8 cellular contexts compared by ENCODE assay signal in the genomic region with DNA sequence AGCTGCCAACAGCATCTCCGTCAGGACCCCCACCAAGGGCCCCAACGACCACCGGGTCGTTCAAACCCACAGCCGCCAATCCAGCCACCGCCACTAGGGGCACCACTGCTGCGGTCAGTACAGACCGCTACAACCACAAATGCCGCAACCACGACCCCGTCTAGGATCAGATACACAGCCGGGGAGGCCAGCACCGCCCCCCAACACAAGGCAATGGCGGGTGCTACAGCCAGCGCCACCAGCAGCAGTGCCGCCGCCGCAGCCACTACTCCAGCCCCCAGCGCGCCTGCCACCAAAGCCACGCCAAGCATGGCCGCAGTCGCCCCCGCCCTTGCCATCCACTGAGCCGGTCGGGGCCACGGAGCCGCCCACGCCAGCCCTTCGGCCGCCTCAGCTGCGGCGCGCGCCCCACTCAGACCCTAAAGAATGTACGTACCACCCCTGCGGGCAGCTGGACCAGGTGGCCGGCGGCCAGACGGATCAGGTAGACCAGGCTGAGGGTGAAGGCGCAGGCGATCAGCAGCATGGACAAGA. TPM values are rescaled to one million over a fixed set of nuclear protein-coding genes. Genes with fewer than 3 reads are reported as not detected.
DNase-seq lines count a peak whose midpoint lies in the region; ATAC-seq and TF ChIP-seq lines count a peak whose summit lies in the region.

No MANE protein-coding gene starts in this region.

- no peaks in the 10 kb centered on the region for H3K9me3 Mint-ChIP-seq in neural crest cell

- H3K27me3 ChIP-seq in stomach smooth muscle (ENCODE audit: control insufficient read depth in 1 of 2, insufficient read depth in 2 of 2, low read length in 2 of 2) = no peaks in the 10 kb centered on the region

- peaks cover 10% of the 10 kb centered on the region for H3K4me1 ChIP-seq in stomach smooth muscle (ENCODE audit: control insufficient read depth, insufficient read depth, low read length)

- H3K4me3 ChIP-seq in foreskin fibroblast (ENCODE audit: low read depth in 1 of 2, low read length in 2 of 2) (peak overlapping the region; percentile 78 to 95), stomach smooth muscle (ENCODE audit: low read length in 2 of 2) (peak overlapping the region; percentile 94 to 97)

- no peaks in the 10 kb centered on the region for H3K27me3 Mint-ChIP-seq in neural crest cell (ENCODE audit: low read depth)

- H3K27ac ChIP-seq in stomach smooth muscle (ENCODE audit: low read length) = peak overlapping the region; percentile 93

- ATAC-seq in GM21367 (IDR thresholded peaks at IDR 0.05; ENCODE audit: unreplicated experiment) = peak; percentile 29

- H3K9me3 ChIP-seq in stomach smooth muscle (ENCODE audit: control insufficient read depth in 2 of 2, low read length in 2 of 2) = no peaks in the 10 kb centered on the region

- H3K36me3 Mint-ChIP-seq in neural crest cell (ENCODE audit: low read depth) = peaks cover 23% of the 10 kb centered on the region

- peak; percentile 86 for TF ChIP-seq CTCF in foreskin fibroblast (IDR thresholded peaks at IDR 0.05; ENCODE audit: low read depth, low read length)
- TF ChIP-seq CTCF in neural crest cell (conservative IDR thresholded peaks at IDR 0.05) = peak; percentile 95

- peaks cover 54% of the 10 kb centered on the region for H3K4me1 Mint-ChIP-seq in neural crest cell

- peak overlapping the region; percentile 100 for H3K4me3 Mint-ChIP-seq in neural crest cell

- H3K36me3 ChIP-seq in stomach smooth muscle (ENCODE audit: control insufficient read depth in 2 of 2, insufficient read depth in 2 of 2, low read length in 2 of 2) = peaks cover 5 to 7% of the 10 kb centered on the region in 2 donors

- peak overlapping the region; percentile 94 to 96 for H3K9ac ChIP-seq in stomach smooth muscle (ENCODE audit: low read length in 2 of 2)

- in situ Hi-C loops in Caki2 (cut with HindIII; ENCODE audit: low pct_unique_long_range_greater_than_20kb, low sequenced_read_pairs) = no loop called here

- DNase-seq in Caki2 (ENCODE audit: low read depth) = peak; percentile 78
- peak; percentile 84 for DNase-seq in HT-29 (ENCODE audit: low spot score)
- DNase-seq in activated effector memory CD4-positive, alpha-beta T cell treated with anti-CD3 and anti-CD28 coated beads, Interleukin-2, amount 50 U/mL, for 16 hours = peak; percentile 85
- DNase-seq in foreskin fibroblast = peak; percentile 54 to 82
- peak; percentile 91 for DNase-seq in neural crest cell (ENCODE audit: low read depth, low spot score)

- peak overlapping the region; percentile 100 for H3K27ac Mint-ChIP-seq in neural crest cell (ENCODE audit: unreplicated experiment)

TF ChIP-seq in PFSK-1, 5 proteins besides CTCF, POLR2A, EP300 and RAD21:
- TF ChIP-seq SIN3A (IDR thresholded peaks at IDR 0.05; ENCODE audit: borderline replicate concordance, insufficient read depth, low read length) = no peak
- no peak for TF ChIP-seq TAF1 (IDR thresholded peaks at IDR 0.05; ENCODE audit: borderline replicate concordance, insufficient read depth, low read length)
- TF ChIP-seq FOXP2 (optimal IDR thresholded peaks at IDR 0.05; ENCODE audit: borderline replicate concordance, extremely low read depth, extremely low read length, insufficient read depth) = peak; percentile 67
- TF ChIP-seq POLR2AphosphoS5 (IDR thresholded peaks at IDR 0.05; ENCODE audit: low read depth, low read length) = no peak
- TF ChIP-seq, protein P1, sequence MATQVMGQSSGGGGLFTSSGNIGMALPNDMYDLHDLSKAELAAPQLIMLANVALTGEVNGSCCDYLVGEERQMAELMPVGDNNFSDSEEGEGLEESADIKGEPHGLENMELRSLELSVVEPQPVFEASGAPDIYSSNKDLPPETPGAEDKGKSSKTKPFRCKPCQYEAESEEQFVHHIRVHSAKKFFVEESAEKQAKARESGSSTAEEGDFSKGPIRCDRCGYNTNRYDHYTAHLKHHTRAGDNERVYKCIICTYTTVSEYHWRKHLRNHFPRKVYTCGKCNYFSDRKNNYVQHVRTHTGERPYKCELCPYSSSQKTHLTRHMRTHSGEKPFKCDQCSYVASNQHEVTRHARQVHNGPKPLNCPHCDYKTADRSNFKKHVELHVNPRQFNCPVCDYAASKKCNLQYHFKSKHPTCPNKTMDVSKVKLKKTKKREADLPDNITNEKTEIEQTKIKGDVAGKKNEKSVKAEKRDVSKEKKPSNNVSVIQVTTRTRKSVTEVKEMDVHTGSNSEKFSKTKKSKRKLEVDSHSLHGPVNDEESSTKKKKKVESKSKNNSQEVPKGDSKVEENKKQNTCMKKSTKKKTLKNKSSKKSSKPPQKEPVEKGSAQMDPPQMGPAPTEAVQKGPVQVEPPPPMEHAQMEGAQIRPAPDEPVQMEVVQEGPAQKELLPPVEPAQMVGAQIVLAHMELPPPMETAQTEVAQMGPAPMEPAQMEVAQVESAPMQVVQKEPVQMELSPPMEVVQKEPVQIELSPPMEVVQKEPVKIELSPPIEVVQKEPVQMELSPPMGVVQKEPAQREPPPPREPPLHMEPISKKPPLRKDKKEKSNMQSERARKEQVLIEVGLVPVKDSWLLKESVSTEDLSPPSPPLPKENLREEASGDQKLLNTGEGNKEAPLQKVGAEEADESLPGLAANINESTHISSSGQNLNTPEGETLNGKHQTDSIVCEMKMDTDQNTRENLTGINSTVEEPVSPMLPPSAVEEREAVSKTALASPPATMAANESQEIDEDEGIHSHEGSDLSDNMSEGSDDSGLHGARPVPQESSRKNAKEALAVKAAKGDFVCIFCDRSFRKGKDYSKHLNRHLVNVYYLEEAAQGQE (IDR thresholded peaks at IDR 0.05; ENCODE audit: insufficient read depth in 1 of 2, low read depth in 2 of 2, low read length in 2 of 2) = no peak

RNA-seq across cellular contexts. Expression of a gene that starts 0.5 kb away (rescaled TPM):
- 44.3 and 53.8 TPM in 2 replicates for total RNA-seq in Caki2 (2014; rRNA removed; shearing (Covaris generic); ENCODE audit: low replicate concordance)
- 74.3 and 75.1 TPM in 2 replicates for total RNA-seq in HT-29 (2014; rRNA removed; shearing (Covaris generic))
- 17.1 TPM for polyA plus RNA-seq in PFSK-1 (2012; ENCODE audit: insufficient read length, low read depth)
- 193 and 196 TPM in 2 replicates for total RNA-seq in neural crest cell

RNA-seq across cellular contexts. Expression of a gene that starts 45.1 kb away (rescaled TPM):
- total RNA-seq in Caki2 (2014; rRNA removed; shearing (Covaris generic); ENCODE audit: low replicate concordance) = not detected in 2 replicates
- not detected in 2 replicates for total RNA-seq in HT-29 (2014; rRNA removed; shearing (Covaris generic))
- polyA plus RNA-seq in PFSK-1 (2012; ENCODE audit: insufficient read length, low read depth) = not detected
- total RNA-seq in neural crest cell = 0.57 and 0.58 TPM in 2 replicates

Comparison
In these comparisons a context has a peak if more than half of its experiments do, and no peak if none do; other contexts are left out.
1. Peak in every context shown above with its lines: DNase-seq, ATAC-seq, H3K4me3 ChIP-seq and H3K27ac ChIP-seq.